In the genomic region with DNA sequence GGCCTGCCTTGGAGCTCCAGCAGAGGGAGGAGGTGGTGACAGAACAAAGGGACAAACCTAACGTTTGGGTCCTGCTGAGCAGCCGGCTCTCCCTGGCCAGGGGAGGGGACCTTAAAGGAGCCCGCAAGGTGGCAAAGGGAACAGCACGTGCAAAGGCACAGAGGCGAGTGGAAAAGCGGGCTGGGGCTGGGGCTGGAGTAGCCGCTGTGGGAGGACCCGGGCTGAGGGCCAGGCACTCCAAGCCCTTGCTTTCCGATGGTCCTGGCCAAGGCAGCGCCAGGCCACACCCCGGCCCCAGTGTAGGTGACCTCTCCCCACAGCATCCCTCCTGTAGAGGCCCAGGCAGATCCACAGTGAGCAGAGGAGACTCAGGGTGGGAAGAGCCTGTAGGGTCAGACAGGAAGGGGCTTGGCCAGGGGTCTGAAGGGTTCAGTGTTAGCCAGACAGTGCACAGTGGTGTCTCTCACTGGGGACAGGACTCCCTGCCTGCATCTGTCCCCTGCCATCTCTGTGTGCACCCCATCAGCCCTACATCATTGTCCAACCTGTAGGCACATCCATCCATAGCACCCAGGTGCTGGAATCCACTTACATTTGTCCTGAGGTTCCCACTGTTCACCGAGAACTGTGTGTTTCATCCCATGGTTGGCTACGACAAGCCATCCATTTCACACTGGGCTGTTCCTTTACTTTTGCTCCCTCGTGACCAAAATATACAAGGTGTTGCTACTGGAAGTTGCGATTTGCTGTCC, we compare ENCODE assay signal across 23 cellular contexts.
"Had no signal": no experiment of that assay in that cellular context is flagged by ENCODE, and none has a peak within 500 bp of the region (broad histone marks: within the 10 kb centered on the region; RNA-seq: fewer than 3 reads in every experiment).

No MANE protein-coding gene starts in this region.

- ATAC-seq: psoas muscle had no signal

- H3K4me3 Mint-ChIP-seq: activated naive CD8-positive, alpha-beta T cell; central memory CD8-positive, alpha-beta T cell had no signal

- H3K4me1 ChIP-seq: adrenal gland, ascending aorta, heart left ventricle, psoas muscle, right atrium auricular region, testis, upper lobe of left lung had no signal

- H3K36me3 ChIP-seq: ovary had no signal

- H3K27ac ChIP-seq: adrenal gland, ascending aorta, dorsolateral prefrontal cortex, epithelial cell of prostate, heart left ventricle, ovary, psoas muscle, right atrium auricular region, skin epidermis, testis, upper lobe of left lung had no signal

- FAIRE-seq: colon, islet of Langerhans had no signal

- H3K27ac Mint-ChIP-seq: activated naive CD8-positive, alpha-beta T cell; activated T-helper 2 cell treated with anti-CD3 and anti-CD28 coated beads, Interferon-gamma antibody, Interleukin-2, Interleukin-4, amounts not matched to agents 10 μg/mL and 5 μg/mL and 100 μg/mL, durations not matched to agents 14 hours and 24 hours and 36 hours had no signal

- H3K4me1 Mint-ChIP-seq: central memory CD8-positive, alpha-beta T cell had no signal

- H3K9me3 Mint-ChIP-seq: activated T-helper 2 cell treated with anti-CD3 and anti-CD28 coated beads, Interferon-gamma antibody, Interleukin-2, Interleukin-4, amounts not matched to agents 10 μg/mL and 5 μg/mL and 100 μg/mL, durations not matched to agents 14 hours and 24 hours and 36 hours; central memory CD8-positive, alpha-beta T cell had no signal

- DNase-seq: activated naive CD4-positive, alpha-beta T cell; activated T-cell treated with anti-CD3 and anti-CD28 coated beads, Interleukin-2, amount 50 U/mL, for 1 hour; adrenal gland; dorsolateral prefrontal cortex; mesenchymal stem cell; ovary; psoas muscle; stimulated activated CD4-positive, alpha-beta T cell treated with anti-CD3 and anti-CD28 coated beads, Interleukin-2, amount 100 ng/mL, for 24 hours; stimulated activated naive CD4-positive, alpha-beta T cell; T-helper 1 cell; T-helper 9 cell; testis had no signal

- H3K27me3 Mint-ChIP-seq: activated naive CD8-positive, alpha-beta T cell; central memory CD8-positive, alpha-beta T cell had no signal

- H3K4me3 ChIP-seq: adrenal gland, ascending aorta, dorsolateral prefrontal cortex, heart left ventricle, ovary, psoas muscle, right atrium auricular region, skin epidermis, testis, upper lobe of left lung had no signal

- H3K9me3 ChIP-seq: adrenal gland, ascending aorta, testis, upper lobe of left lung had no signal

- H3K27me3 ChIP-seq: adrenal gland, ascending aorta, dorsolateral prefrontal cortex, heart left ventricle, ovary, right atrium auricular region, testis, upper lobe of left lung had no signal
